In genomic region chr20:64119681-64120341, GRCh38 we compare ENCODE assay signal across 9 cellular contexts. TPM values are rescaled to one million over a fixed set of nuclear protein-coding genes. Genes with fewer than 3 reads are reported as not detected.
DNase-seq lines count a peak whose midpoint lies in the region; TF ChIP-seq lines count a peak whose summit lies in the region.
"Had no signal": no experiment of that assay in that cellular context is flagged by ENCODE, and none has a peak within 500 bp of the region (broad histone marks: within the 10 kb centered on the region; RNA-seq: fewer than 3 reads in every experiment).

No MANE protein-coding gene starts in this region.

- peaks cover 14% of the 10 kb centered on the region for H3K27me3 Mint-ChIP-seq in Caco-2 (ENCODE audit: insufficient read depth, unreplicated experiment)

- H4K91ac ChIP-seq in neuronal stem cell (ENCODE audit: low read depth, low read length, poor library complexity), result no peak overlapping the region

- H3K18ac ChIP-seq in neuronal stem cell (ENCODE audit: low read length), result peak overlapping the region; percentile 66

- H3K4ac ChIP-seq in neuronal stem cell (ENCODE audit: low read length), result no peak overlapping the region

- no peak overlapping the region for H2BK120ac ChIP-seq in neuronal stem cell (ENCODE audit: low read depth, low read length)

- no peaks in the 10 kb centered on the region for H3K4me1 Mint-ChIP-seq in Caco-2 (ENCODE audit: low read depth, unreplicated experiment)

- H3K9me3 Mint-ChIP-seq in Caco-2 (ENCODE audit: unreplicated experiment), result no peaks in the 10 kb centered on the region

- no peak overlapping the region for H4K8ac ChIP-seq in neuronal stem cell (ENCODE audit: low read depth, low read length)

- H3K4me3 Mint-ChIP-seq in Caco-2 (ENCODE audit: unreplicated experiment), result no peak overlapping the region

- peak overlapping the region; percentile 36 for H3K9ac ChIP-seq in NT2/D1 (ENCODE audit: insufficient read length, low read depth)
- H3K9ac ChIP-seq in neuronal stem cell (ENCODE audit: low read depth, low read length, poor library complexity), result no peak overlapping the region

- H2BK5ac ChIP-seq in neuronal stem cell (ENCODE audit: low read length), result no peak overlapping the region

- no peak overlapping the region for H2BK12ac ChIP-seq in neuronal stem cell (ENCODE audit: low read length)

- WGBS in neuronal stem cell (ENCODE audit: extremely low coverage in 2 of 2, insufficient read length in 2 of 2, insufficient replicate concordance in 1 of 2), 2 donors, result no CpG with 5 or more reads among the region's 14 CpGs

- TF ChIP-seq CTCF in Caco-2 (IDR thresholded peaks at IDR 0.05; ENCODE audit: insufficient read depth in 1 of 2, low read depth in 1 of 2, low read length in 1 of 2, severe bottlenecking in 1 of 2, unreplicated experiment in 1 of 2) (no peak), dorsolateral prefrontal cortex (IDR thresholded peaks at IDR 0.05 in 54 of 56, conservative IDR thresholded peaks at IDR 0.05 in 2 of 56; ENCODE audit: low read depth in 1 of 56, partially characterized antibody in 56 of 56) (no peak)

- H2BK15ac ChIP-seq in neuronal stem cell (ENCODE audit: low read length), result no peak overlapping the region

- H3K9me3 ChIP-seq in Caco-2 (no peaks in the 10 kb centered on the region; the same call in 1 of the 2 replicates), NT2/D1 (ENCODE audit: insufficient read depth, low read length) (no peaks in the 10 kb centered on the region), neuronal stem cell (replicated peaks in 1 of 2; ENCODE audit: control insufficient read depth in 2 of 2, insufficient read depth in 1 of 2, low read depth in 1 of 2, low read length in 2 of 2) (no peaks in the 10 kb centered on the region)

- CTCF ChIA-PET in Caco-2 (lab: Charles Lee), result interaction anchor here (0.5 to 4.1 kb wide), 18 partner anchors 9 to 1794 kb away, joined by 3 to 51 read pairs (median 4); partner anchors contain the start of genes LKAAEAR1, OPRL1, PRPF6 and RGS19

- no peak overlapping the region for H2AK5ac ChIP-seq in neuronal stem cell (ENCODE audit: low read depth, low read length)

- H3K23ac ChIP-seq in neuronal stem cell (ENCODE audit: low read depth, low read length, poor library complexity), result no peak overlapping the region

- POLR2A ChIA-PET in Caco-2 (lab: Charles Lee), result no interaction called here

- peak overlapping the region in 1 of 59 donors; percentile 57 for H3K27ac ChIP-seq in dorsolateral prefrontal cortex
- no peak overlapping the region for H3K27ac ChIP-seq in neuronal stem cell (replicated peaks; ENCODE audit: low read length)
- H3K27ac ChIP-seq: RWPE1 had no signal

- no peaks in the 10 kb centered on the region for H3K79me1 ChIP-seq in neuronal stem cell (ENCODE audit: low read depth, low read length)

- H3K36me3 ChIP-seq in Caco-2 (ENCODE audit: control insufficient read depth, insufficient read depth, low read length) (no peaks in the 10 kb centered on the region), NT2/D1 (ENCODE audit: insufficient read depth, insufficient read length, low read length) (no peaks in the 10 kb centered on the region), neuronal stem cell (replicated peaks in 1 of 2; ENCODE audit: control insufficient read depth in 2 of 2, insufficient read depth in 2 of 2, low read length in 2 of 2) (no peaks in the 10 kb centered on the region)

- H3K4me1 ChIP-seq in Caco-2 (no peaks in the 10 kb centered on the region), NT2/D1 (ENCODE audit: insufficient read depth, insufficient read length) (peaks cover 4% of the 10 kb centered on the region), neuronal stem cell (ENCODE audit: control insufficient read depth in 2 of 2, insufficient read depth in 1 of 2, low read depth in 1 of 2, low read length in 2 of 2) (peaks cover 4% of the 10 kb centered on the region in 2 donors)

- intact Hi-C loops in Caco-2 (cut with micrococcal nuclease; ENCODE audit: unreplicated experiment), result loop anchor here (1.0 to 5.0 kb wide), 8 partner anchors 18 to 581 kb away; partner anchors contain the start of gene PRPF6
- intact Hi-C loops in dorsolateral prefrontal cortex (cut with DNase I), result loop anchor here (1.0 to 10.0 kb wide), 3 partner anchors 37 to 85 kb away; partner anchors contain the start of gene C20orf204 (in 1 of the 2)

- peak overlapping the region; percentile 44 for H3K27ac Mint-ChIP-seq in Caco-2 (ENCODE audit: unreplicated experiment)

- DNase-seq in Caco-2 (peak in 1 of 2 experiments; percentile 55), NT2/D1 (ENCODE audit: low read depth, low spot score) (no peak), dorsolateral prefrontal cortex (peak in 4 of 10 donors; percentile 22 to 41 (median 38)), neuronal stem cell (ENCODE audit: low spot score) (no peak), NCI-H1436 (lab: John Stamatoyannopoulos, UW) (no peak), COR-L47 (lab: John Stamatoyannopoulos, UW) (no peak), NCI-H446 treated with DMSO at 0.1 percent for 48 hours (lab: John Stamatoyannopoulos, UW) (no peak), NCI-H1417 (lab: John Stamatoyannopoulos, UW) (no peak)

- H3K4me2 ChIP-seq in neuronal stem cell (ENCODE audit: insufficient read depth, low read length, poor library complexity, severe bottlenecking), result peak overlapping the region; percentile 13

- H3K27me3 ChIP-seq in Caco-2 (replicated peaks; ENCODE audit: control insufficient read depth, insufficient read depth, low read length) (no peaks in the 10 kb centered on the region), NT2/D1 (ENCODE audit: insufficient read depth, insufficient read length) (no peaks in the 10 kb centered on the region), dorsolateral prefrontal cortex (peaks cover 0 to 12% (median 0%) of the 10 kb centered on the region in 45 donors), neuronal stem cell (ENCODE audit: control insufficient read depth in 3 of 3, insufficient read depth in 3 of 3, low read depth in 1 of 3, low read length in 3 of 3) (peaks cover 0 to 9% (median 0%) of the 10 kb centered on the region in 3 experiments)

- BruUV-seq in Caco-2 (replicated peaks; lab: Mats Ljungman, UMichigan), result no TSS peak

- H3K14ac ChIP-seq in neuronal stem cell (ENCODE audit: low read length), result no peak overlapping the region

- peaks cover 7% of the 10 kb centered on the region for H3K36me3 Mint-ChIP-seq in Caco-2 (ENCODE audit: insufficient read depth, unreplicated experiment)

- H3K4me3 ChIP-seq in Caco-2 (ENCODE audit: low read depth, low read length), result no peak overlapping the region
- no peak overlapping the region for H3K4me3 ChIP-seq in NT2/D1 (ENCODE audit: insufficient read length, low read depth)
- H3K4me3 ChIP-seq in dorsolateral prefrontal cortex, result peak overlapping the region in 32 of 59 donors; percentile 10 to 58 (median 37)
- H3K4me3 ChIP-seq in neuronal stem cell (ENCODE audit: low read length in 2 of 2), result no peak overlapping the region

- H2AFZ ChIP-seq in neuronal stem cell (ENCODE audit: low read length), result peak overlapping the region; percentile 81

RNA-seq across cellular contexts. Expression of gene NPBWR2, which starts 12.4 kb away (rescaled TPM):
- not detected in 2 replicates for total RNA-seq in Caco-2 (2022)
- total RNA-seq in dorsolateral prefrontal cortex, result 1 to 10 TPM in 95 of 120 experiments, under 1 TPM in 22, not detected in 3; 0.35 to 6.4 (median 1.8) TPM
- not detected for polyA plus RNA-seq in neuronal stem cell (2013, experiment 1 of 2)
- not detected for polyA plus RNA-seq in neuronal stem cell (2013, experiment 2 of 2)

RNA-seq across cellular contexts. Expression of gene LKAAEAR1, which starts 35.6 kb away (rescaled TPM):
- not detected in 2 replicates for total RNA-seq in Caco-2 (2022)
- 1 to 10 TPM; 1.3 to 8.3 (median 3.5) TPM for total RNA-seq in dorsolateral prefrontal cortex
- polyA plus RNA-seq in neuronal stem cell (2013, experiment 1 of 2), result 0.10 TPM
- 0.08 TPM for polyA plus RNA-seq in neuronal stem cell (2013, experiment 2 of 2)

RNA-seq across cellular contexts. Expression of gene OPRL1, which starts 39.9 kb away (rescaled TPM):
- total RNA-seq in Caco-2 (2022) (0.51 and 0.59 TPM in 2 replicates), dorsolateral prefrontal cortex (10 to 100 TPM in 118 of 120 experiments, 1 to 10 TPM in 2; 6.8 to 31.5 (median 21.2) TPM)
- polyA plus RNA-seq in neuronal stem cell (2013, experiment 1 of 2), result 2.6 TPM
- 2.5 TPM for polyA plus RNA-seq in neuronal stem cell (2013, experiment 2 of 2)

RNA-seq across cellular contexts. Expression of gene RGS19, which starts 40.5 kb away (rescaled TPM):
- total RNA-seq in Caco-2 (2022) (29.3 and 34.3 TPM in 2 replicates), dorsolateral prefrontal cortex (10 to 100 TPM in 47 of 120 experiments, 1 to 10 TPM in 73; 3.4 to 22.4 (median 9.0) TPM)
- 7.9 TPM for polyA plus RNA-seq in neuronal stem cell (2013, experiment 1 of 2)
- 8.0 TPM for polyA plus RNA-seq in neuronal stem cell (2013, experiment 2 of 2)

RNA-seq across cellular contexts. Expression of gene MYT1, which starts 44.4 kb away (rescaled TPM):
- total RNA-seq in Caco-2 (2022) (0.25 and 0.65 TPM in 2 replicates), dorsolateral prefrontal cortex (10 to 100 TPM in 35 of 120 experiments, 1 to 10 TPM in 85; 4.4 to 16.0 (median 8.6) TPM)
- 3.1 TPM for polyA plus RNA-seq in neuronal stem cell (2013, experiment 1 of 2)
- 3.2 TPM for polyA plus RNA-seq in neuronal stem cell (2013, experiment 2 of 2)

Comparison
In these comparisons a context has a peak if more than half of its experiments do, and no peak if none do; other contexts are left out.
1. H3K4me3 ChIP-seq: peak in dorsolateral prefrontal cortex (32 of 59); none in Caco-2 (single experiment), NT2/D1 (single experiment) and neuronal stem cell (0 of 2).